In the genomic region with DNA sequence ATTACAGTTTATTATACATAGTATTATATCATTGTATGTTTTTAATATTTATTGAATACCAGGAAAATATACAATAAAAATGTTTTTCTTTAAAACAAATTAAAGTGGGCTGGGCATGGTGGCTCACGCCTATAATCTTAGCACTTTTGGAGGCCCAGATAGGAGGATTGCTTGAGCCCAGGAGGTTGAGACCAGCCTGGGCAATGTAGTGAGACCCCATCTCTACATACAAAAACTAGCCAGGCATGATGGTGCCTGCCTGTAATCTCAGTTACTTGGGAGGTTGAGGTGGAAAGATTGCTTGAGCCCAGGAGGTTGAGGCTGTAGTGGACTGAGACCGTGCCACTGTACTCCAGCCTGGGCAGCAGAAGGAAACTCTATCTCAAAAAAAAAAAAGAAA, we compare ENCODE assay signal across 36 cellular contexts.
"Had no signal": no experiment of that assay in that cellular context is flagged by ENCODE, and none has a peak within 500 bp of the region (broad histone marks: within the 10 kb centered on the region; RNA-seq: fewer than 3 reads in every experiment).

No MANE protein-coding gene starts in this region.

- H3K4me3 Mint-ChIP-seq: activated CD4-positive, alpha-beta memory T cell treated with anti-CD3 and anti-CD28 coated beads for 36 hours; activated CD4-positive, alpha-beta T cell treated with anti-CD3 and anti-CD28 coated beads for 36 hours; activated CD8-positive, alpha-beta T cell treated with anti-CD3 and anti-CD28 coated beads for 36 hours; activated naive CD4-positive, alpha-beta T cell treated with anti-CD3 and anti-CD28 coated beads for 36 hours; activated naive CD8-positive, alpha-beta T cell treated with anti-CD3 and anti-CD28 coated beads for 36 hours; activated T-cell treated with anti-CD3 and anti-CD28 coated beads, Interleukin-2, amount 50 U/mL, for 4 hours; activated T-cell treated with anti-CD3 and anti-CD28 coated beads, Interleukin-2, amount 50 U/mL, for 72 hours; activated T-helper 1 cell treated with anti-CD3 and anti-CD28 coated beads, Interleukin-12 subunit alpha, Interleukin-12 subunit beta, Interleukin-2, Interleukin-4 antibody, amounts not matched to agents 30 ng/mL and 10 ng/mL and 1 ng/mL, durations not matched to agents 14 hours and 24 hours and 36 hours; activated T-helper 17 cell treated with anti-CD3 and anti-CD28 coated beads, Interleukin-2, amount 50 U/mL, for 72 hours; T-helper 1 cell treated with Interleukin-12 subunit alpha and Interleukin-12 subunit beta and Interleukin-4 antibody, amounts not matched to agents 30 μg/mL and 1 μg/mL, for 36 hours; T-helper 2 cell treated with Interferon-gamma antibody and Interleukin-4, amounts not matched to agents 5 μg/mL and 100 μg/mL, for 36 hours had no signal

- H3K27me3 Mint-ChIP-seq: activated CD4-positive, alpha-beta memory T cell treated with anti-CD3 and anti-CD28 coated beads for 36 hours; activated CD4-positive, alpha-beta T cell treated with anti-CD3 and anti-CD28 coated beads for 36 hours; activated CD8-positive, alpha-beta T cell treated with anti-CD3 and anti-CD28 coated beads for 36 hours; activated naive CD8-positive, alpha-beta T cell treated with anti-CD3 and anti-CD28 coated beads for 36 hours; activated T-helper 17 cell treated with anti-CD3 and anti-CD28 coated beads, Interleukin-2, amount 50 U/mL, for 72 hours had no signal

- H3K27me3 ChIP-seq: adrenal gland, body of pancreas, brain microvascular endothelial cell, breast epithelium had no signal

- H3K36me3 Mint-ChIP-seq: activated CD4-positive, alpha-beta memory T cell treated with anti-CD3 and anti-CD28 coated beads for 36 hours; activated naive CD4-positive, alpha-beta T cell treated with anti-CD3 and anti-CD28 coated beads, Interleukin-2, amount 50 U/mL, for 72 hours; activated naive CD8-positive, alpha-beta T cell treated with anti-CD3 and anti-CD28 coated beads for 36 hours had no signal

- H3K9me3 Mint-ChIP-seq: activated CD4-positive, alpha-beta memory T cell treated with anti-CD3 and anti-CD28 coated beads for 36 hours; activated CD8-positive, alpha-beta T cell treated with anti-CD3 and anti-CD28 coated beads for 36 hours; activated naive CD4-positive, alpha-beta T cell treated with anti-CD3 and anti-CD28 coated beads for 36 hours; activated naive CD8-positive, alpha-beta T cell treated with anti-CD3 and anti-CD28 coated beads for 36 hours; activated T-cell treated with anti-CD3 and anti-CD28 coated beads, Interleukin-2, amount 50 U/mL, for 4 hours; activated T-cell treated with anti-CD3 and anti-CD28 coated beads, Interleukin-2, amount 50 U/mL, for 72 hours; activated T-helper 1 cell treated with anti-CD3 and anti-CD28 coated beads, Interleukin-12 subunit alpha, Interleukin-12 subunit beta, Interleukin-2, Interleukin-4 antibody, amounts not matched to agents 30 ng/mL and 10 ng/mL and 1 ng/mL, durations not matched to agents 14 hours and 24 hours and 36 hours; activated T-helper 17 cell treated with anti-CD3 and anti-CD28 coated beads, Interleukin-2, amount 50 U/mL, for 72 hours; T-helper 1 cell treated with Interleukin-12 subunit alpha and Interleukin-12 subunit beta and Interleukin-4 antibody, amounts not matched to agents 30 μg/mL and 1 μg/mL, for 36 hours; T-helper 2 cell treated with Interferon-gamma antibody and Interleukin-4, amounts not matched to agents 5 μg/mL and 100 μg/mL, for 36 hours had no signal

- ATAC-seq: activated CD4-positive, alpha-beta T cell treated with anti-CD3 and anti-CD28 coated beads for 36 hours; activated CD4-positive, CD25-positive, alpha-beta regulatory T cell treated with anti-CD3 and anti-CD28 coated beads, Interleukin-2, amount 50 U/mL, for 24 hours; activated CD8-positive, alpha-beta T cell treated with anti-CD3 and anti-CD28 coated beads for 36 hours; activated naive CD4-positive, alpha-beta T cell treated with anti-CD3 and anti-CD28 coated beads, Interleukin-2, amount 50 U/mL, for 72 hours; activated T-cell treated with anti-CD3 and anti-CD28 coated beads, Interleukin-2, amount 50 U/mL, for 4 hours; activated T-cell treated with anti-CD3 and anti-CD28 coated beads, Interleukin-2, amount 50 U/mL, for 72 hours; activated T-helper 17 cell treated with anti-CD3 and anti-CD28 coated beads, Interleukin-2, amount 50 U/mL, for 72 hours; body of pancreas had no signal

- H3K36me3 ChIP-seq: adrenal gland, brain microvascular endothelial cell, breast epithelium had no signal

- H3K4me1 ChIP-seq: adrenal gland, body of pancreas, breast epithelium had no signal

- H3K4me3 ChIP-seq: adrenal gland, body of pancreas, breast epithelium had no signal

- H3K27ac ChIP-seq: adrenal gland, body of pancreas, brain microvascular endothelial cell, breast epithelium, VCaP had no signal

- H3K4me1 Mint-ChIP-seq: activated CD4-positive, alpha-beta T cell treated with anti-CD3 and anti-CD28 coated beads for 36 hours; activated naive CD8-positive, alpha-beta T cell treated with anti-CD3 and anti-CD28 coated beads for 36 hours; activated T-helper 17 cell treated with anti-CD3 and anti-CD28 coated beads, Interleukin-2, amount 50 U/mL, for 72 hours had no signal

- DNase-seq: activated CD4-positive, alpha-beta memory T cell treated with anti-CD3 and anti-CD28 coated beads for 36 hours; activated CD4-positive, alpha-beta T cell treated with anti-CD3 and anti-CD28 coated beads for 1 hour; activated CD4-positive, alpha-beta T cell treated with anti-CD3 and anti-CD28 coated beads for 36 hours; activated CD4-positive, alpha-beta T cell treated with anti-CD3 and anti-CD28 coated beads for 48 hours; activated CD4-positive, alpha-beta T cell treated with anti-CD3 and anti-CD28 coated beads, Interleukin-2, amount 50 U/mL, for 1 hour; activated CD4-positive, alpha-beta T cell treated with anti-CD3 and anti-CD28 coated beads, Interleukin-2, amount 50 U/mL, for 4 hours; activated CD4-positive, CD25-positive, alpha-beta regulatory T cell; activated CD8-positive, alpha-beta memory T cell treated with anti-CD3 and anti-CD28 coated beads, Interleukin-2, amount 50 U/mL, for 4 hours; activated CD8-positive, alpha-beta T cell treated with anti-CD3 and anti-CD28 coated beads for 36 hours; activated effector memory CD4-positive, alpha-beta T cell treated with anti-CD3 and anti-CD28 coated beads, Interleukin-2, amount 50 U/mL, for 16 hours; activated gamma-delta T cell treated with Interleukin-2 at 50 U/mL for 16 hours; activated naive CD4-positive, alpha-beta T cell; activated naive CD4-positive, alpha-beta T cell treated with anti-CD3 and anti-CD28 coated beads for 36 hours; activated naive CD4-positive, alpha-beta T cell treated with anti-CD3 and anti-CD28 coated beads, Interleukin-2, amount 50 U/mL, for 16 hours; activated naive CD8-positive, alpha-beta T cell treated with anti-CD3 and anti-CD28 coated beads for 36 hours; activated T-cell treated with anti-CD3 and anti-CD28 coated beads for 4 hours; activated T-cell treated with anti-CD3 and anti-CD28 coated beads, Interleukin-2, amount 50 U/mL, for 1 hour; activated T-cell treated with anti-CD3 and anti-CD28 coated beads, Interleukin-2, amount 50 U/mL, for 4 hours; activated T-cell treated with anti-CD3 and anti-CD28 coated beads, Interleukin-2, amount 50 U/mL, for 72 hours; adrenal gland; amniotic stem cell; aorta; body of pancreas; brain microvascular endothelial cell; central memory CD4-positive, alpha-beta T cell; T-helper 1 cell; T-helper 2 cell; T-helper 9 cell had no signal

- H3K9me3 ChIP-seq: adrenal gland, body of pancreas, breast epithelium had no signal

- H3K27ac Mint-ChIP-seq: activated CD4-positive, alpha-beta memory T cell treated with anti-CD3 and anti-CD28 coated beads for 36 hours; activated CD4-positive, alpha-beta T cell treated with anti-CD3 and anti-CD28 coated beads for 36 hours; activated CD8-positive, alpha-beta T cell treated with anti-CD3 and anti-CD28 coated beads for 36 hours; activated naive CD4-positive, alpha-beta T cell treated with anti-CD3 and anti-CD28 coated beads for 36 hours; activated naive CD4-positive, alpha-beta T cell treated with anti-CD3 and anti-CD28 coated beads, Interleukin-2, amount 50 U/mL, for 72 hours; activated naive CD8-positive, alpha-beta T cell treated with anti-CD3 and anti-CD28 coated beads for 36 hours; activated T-cell treated with anti-CD3 and anti-CD28 coated beads, Interleukin-2, amount 50 U/mL, for 72 hours; activated T-helper 1 cell treated with anti-CD3 and anti-CD28 coated beads, Interleukin-12 subunit alpha, Interleukin-12 subunit beta, Interleukin-2, Interleukin-4 antibody, amounts not matched to agents 30 ng/mL and 10 ng/mL and 1 ng/mL, durations not matched to agents 14 hours and 24 hours and 36 hours; activated T-helper 17 cell treated with anti-CD3 and anti-CD28 coated beads, Interleukin-2, amount 50 U/mL, for 72 hours; T-helper 1 cell treated with Interleukin-12 subunit alpha and Interleukin-12 subunit beta and Interleukin-4 antibody, amounts not matched to agents 30 μg/mL and 1 μg/mL, for 36 hours; T-helper 2 cell treated with Interferon-gamma antibody and Interleukin-4, amounts not matched to agents 5 μg/mL and 100 μg/mL, for 36 hours had no signal
